1 cellular context compared by ENCODE assay signal in the genomic region with DNA sequence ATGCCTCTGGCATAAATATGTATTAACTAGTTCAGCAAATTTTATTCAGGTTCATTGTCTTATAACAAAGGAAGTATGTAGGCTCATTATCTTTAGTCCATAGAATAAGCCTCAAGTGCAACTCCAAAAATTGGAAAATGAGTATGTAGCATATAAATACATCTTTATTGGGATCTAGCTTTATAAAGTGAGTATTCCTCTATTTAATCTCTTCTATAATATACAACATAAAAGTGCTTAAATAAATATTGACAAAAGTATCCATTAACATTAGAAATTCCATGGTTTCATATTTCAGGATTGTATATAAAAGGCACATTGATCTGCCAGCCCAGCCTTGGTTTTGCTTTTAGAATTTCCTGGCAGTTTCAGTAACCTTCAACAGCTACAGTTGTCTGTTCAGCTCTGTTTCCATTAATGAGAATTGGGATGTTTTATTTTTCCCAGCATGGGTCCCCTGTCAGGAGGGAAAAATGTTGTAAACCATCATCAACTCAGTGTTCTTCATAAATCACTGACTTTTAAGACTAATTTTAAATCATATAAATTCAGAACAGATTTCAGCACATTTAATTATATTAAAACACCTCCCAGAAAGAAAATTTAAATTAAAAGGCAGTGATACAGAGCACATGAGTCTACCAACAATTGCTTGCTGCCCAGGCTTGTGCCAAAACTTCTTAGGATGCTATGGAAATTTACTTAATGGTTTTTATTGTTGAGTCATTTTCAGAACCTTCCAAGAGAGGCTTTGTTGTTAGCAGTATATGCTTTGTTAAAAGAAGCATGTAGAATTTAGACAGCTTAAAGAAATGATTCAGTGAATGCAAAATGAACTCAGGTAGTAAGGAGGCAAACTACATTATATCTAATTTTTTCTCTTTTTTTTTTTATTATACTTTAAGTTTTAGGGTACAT.
TF ChIP-seq lines count a peak whose summit lies in the region.

No MANE protein-coding gene starts in this region.

TF ChIP-seq in GM23338, 12 proteins besides CTCF, POLR2A, EP300 and RAD21 (continued from another document):
- TF ChIP-seq, protein P1, sequence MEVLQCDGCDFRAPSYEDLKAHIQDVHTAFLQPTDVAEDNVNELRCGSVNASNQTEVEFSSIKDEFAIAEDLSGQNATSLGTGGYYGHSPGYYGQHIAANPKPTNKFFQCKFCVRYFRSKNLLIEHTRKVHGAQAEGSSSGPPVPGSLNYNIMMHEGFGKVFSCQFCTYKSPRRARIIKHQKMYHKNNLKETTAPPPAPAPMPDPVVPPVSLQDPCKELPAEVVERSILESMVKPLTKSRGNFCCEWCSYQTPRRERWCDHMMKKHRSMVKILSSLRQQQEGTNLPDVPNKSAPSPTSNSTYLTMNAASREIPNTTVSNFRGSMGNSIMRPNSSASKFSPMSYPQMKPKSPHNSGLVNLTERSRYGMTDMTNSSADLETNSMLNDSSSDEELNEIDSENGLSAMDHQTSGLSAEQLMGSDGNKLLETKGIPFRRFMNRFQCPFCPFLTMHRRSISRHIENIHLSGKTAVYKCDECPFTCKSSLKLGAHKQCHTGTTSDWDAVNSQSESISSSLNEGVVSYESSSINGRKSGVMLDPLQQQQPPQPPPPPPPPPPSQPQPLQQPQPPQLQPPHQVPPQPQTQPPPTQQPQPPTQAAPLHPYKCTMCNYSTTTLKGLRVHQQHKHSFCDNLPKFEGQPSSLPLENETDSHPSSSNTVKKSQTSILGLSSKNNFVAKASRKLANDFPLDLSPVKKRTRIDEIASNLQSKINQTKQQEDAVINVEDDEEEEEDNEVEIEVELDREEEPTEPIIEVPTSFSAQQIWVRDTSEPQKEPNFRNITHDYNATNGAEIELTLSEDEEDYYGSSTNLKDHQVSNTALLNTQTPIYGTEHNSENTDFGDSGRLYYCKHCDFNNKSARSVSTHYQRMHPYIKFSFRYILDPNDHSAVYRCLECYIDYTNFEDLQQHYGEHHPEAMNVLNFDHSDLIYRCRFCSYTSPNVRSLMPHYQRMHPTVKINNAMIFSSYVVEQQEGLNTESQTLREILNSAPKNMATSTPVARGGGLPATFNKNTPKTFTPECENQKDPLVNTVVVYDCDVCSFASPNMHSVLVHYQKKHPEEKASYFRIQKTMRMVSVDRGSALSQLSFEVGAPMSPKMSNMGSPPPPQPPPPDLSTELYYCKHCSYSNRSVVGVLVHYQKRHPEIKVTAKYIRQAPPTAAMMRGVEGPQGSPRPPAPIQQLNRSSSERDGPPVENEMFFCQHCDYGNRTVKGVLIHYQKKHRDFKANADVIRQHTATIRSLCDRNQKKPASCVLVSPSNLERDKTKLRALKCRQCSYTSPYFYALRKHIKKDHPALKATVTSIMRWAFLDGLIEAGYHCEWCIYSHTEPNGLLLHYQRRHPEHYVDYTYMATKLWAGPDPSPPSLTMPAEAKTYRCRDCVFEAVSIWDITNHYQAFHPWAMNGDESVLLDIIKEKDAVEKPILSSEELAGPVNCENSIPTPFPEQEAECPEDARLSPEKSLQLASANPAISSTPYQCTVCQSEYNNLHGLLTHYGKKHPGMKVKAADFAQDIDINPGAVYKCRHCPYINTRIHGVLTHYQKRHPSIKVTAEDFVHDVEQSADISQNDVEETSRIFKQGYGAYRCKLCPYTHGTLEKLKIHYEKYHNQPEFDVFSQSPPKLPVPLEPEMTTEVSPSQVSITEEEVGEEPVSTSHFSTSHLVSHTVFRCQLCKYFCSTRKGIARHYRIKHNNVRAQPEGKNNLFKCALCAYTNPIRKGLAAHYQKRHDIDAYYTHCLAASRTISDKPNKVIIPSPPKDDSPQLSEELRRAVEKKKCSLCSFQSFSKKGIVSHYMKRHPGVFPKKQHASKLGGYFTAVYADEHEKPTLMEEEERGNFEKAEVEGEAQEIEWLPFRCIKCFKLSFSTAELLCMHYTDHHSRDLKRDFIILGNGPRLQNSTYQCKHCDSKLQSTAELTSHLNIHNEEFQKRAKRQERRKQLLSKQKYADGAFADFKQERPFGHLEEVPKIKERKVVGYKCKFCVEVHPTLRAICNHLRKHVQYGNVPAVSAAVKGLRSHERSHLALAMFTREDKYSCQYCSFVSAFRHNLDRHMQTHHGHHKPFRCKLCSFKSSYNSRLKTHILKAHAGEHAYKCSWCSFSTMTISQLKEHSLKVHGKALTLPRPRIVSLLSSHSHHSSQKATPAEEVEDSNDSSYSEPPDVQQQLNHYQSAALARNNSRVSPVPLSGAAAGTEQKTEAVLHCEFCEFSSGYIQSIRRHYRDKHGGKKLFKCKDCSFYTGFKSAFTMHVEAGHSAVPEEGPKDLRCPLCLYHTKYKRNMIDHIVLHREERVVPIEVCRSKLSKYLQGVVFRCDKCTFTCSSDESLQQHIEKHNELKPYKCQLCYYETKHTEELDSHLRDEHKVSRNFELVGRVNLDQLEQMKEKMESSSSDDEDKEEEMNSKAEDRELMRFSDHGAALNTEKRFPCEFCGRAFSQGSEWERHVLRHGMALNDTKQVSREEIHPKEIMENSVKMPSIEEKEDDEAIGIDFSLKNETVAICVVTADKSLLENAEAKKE (CRISPR knock-in tag; IDR thresholded peaks at IDR 0.05), result no peak
TF ChIP-seq in GM23338: peak in this region for 0.
